ENCODE assay signal across 1 cellular context in the genomic region with DNA sequence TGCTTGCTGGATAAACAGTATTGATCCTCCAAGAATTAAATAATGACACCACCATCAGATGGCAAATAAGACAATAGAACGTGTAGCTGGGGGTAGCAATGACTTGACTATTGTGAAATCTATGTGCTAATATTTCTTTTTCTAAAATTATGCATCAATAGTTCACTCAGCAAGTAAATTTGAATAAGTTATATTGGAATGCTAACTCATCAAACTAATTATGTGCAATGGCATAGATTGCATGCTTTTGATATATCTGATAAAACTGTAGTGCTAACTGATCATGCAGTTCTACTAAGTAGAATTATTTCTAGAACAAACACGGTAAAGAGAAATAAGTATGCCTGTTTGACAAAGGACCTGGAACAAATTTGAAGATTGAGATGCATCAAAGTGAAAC.
TF ChIP-seq lines count a peak whose summit lies in the region.

No MANE protein-coding gene starts in this region.

TF ChIP-seq in neural cell, 6 proteins besides CTCF, POLR2A, EP300 and RAD21 (continued from another document):
- TF ChIP-seq, protein P1, sequence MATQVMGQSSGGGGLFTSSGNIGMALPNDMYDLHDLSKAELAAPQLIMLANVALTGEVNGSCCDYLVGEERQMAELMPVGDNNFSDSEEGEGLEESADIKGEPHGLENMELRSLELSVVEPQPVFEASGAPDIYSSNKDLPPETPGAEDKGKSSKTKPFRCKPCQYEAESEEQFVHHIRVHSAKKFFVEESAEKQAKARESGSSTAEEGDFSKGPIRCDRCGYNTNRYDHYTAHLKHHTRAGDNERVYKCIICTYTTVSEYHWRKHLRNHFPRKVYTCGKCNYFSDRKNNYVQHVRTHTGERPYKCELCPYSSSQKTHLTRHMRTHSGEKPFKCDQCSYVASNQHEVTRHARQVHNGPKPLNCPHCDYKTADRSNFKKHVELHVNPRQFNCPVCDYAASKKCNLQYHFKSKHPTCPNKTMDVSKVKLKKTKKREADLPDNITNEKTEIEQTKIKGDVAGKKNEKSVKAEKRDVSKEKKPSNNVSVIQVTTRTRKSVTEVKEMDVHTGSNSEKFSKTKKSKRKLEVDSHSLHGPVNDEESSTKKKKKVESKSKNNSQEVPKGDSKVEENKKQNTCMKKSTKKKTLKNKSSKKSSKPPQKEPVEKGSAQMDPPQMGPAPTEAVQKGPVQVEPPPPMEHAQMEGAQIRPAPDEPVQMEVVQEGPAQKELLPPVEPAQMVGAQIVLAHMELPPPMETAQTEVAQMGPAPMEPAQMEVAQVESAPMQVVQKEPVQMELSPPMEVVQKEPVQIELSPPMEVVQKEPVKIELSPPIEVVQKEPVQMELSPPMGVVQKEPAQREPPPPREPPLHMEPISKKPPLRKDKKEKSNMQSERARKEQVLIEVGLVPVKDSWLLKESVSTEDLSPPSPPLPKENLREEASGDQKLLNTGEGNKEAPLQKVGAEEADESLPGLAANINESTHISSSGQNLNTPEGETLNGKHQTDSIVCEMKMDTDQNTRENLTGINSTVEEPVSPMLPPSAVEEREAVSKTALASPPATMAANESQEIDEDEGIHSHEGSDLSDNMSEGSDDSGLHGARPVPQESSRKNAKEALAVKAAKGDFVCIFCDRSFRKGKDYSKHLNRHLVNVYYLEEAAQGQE (IDR thresholded peaks at IDR 0.05; ENCODE audit: borderline replicate concordance), result no peak
